31 cellular contexts compared by ENCODE assay signal in genomic region chr19:8135946-8136618, GRCh38. TPM values are rescaled to one million over a fixed set of nuclear protein-coding genes. Genes with fewer than 3 reads are reported as not detected.
"Had no signal": no experiment of that assay in that cellular context is flagged by ENCODE, and none has a peak within 500 bp of the region (broad histone marks: within the 10 kb centered on the region; RNA-seq: fewer than 3 reads in every experiment).

No MANE protein-coding gene starts in this region.

- H3K36me3 ChIP-seq: ascending aorta, SJCRH30 had no signal

- H3K27me3 ChIP-seq: ascending aorta, SJCRH30 had no signal

- DNase-seq: activated CD4-positive, alpha-beta T cell treated with anti-CD3 and anti-CD28 coated beads for 36 hours; activated CD4-positive, alpha-beta T cell treated with anti-CD3 and anti-CD28 coated beads, Interleukin-2, amount 10 ng/mL, durations not matched to agents 7 days and 5 days; activated CD4-positive, alpha-beta T cell treated with anti-CD3 and anti-CD28 coated beads, Interleukin-2, amount 50 U/mL, for 48 hours; activated CD8-positive, alpha-beta T cell treated with anti-CD3 and anti-CD28 coated beads, Interleukin-2, amount 10 ng/mL, durations not matched to agents 7 days and 5 days; activated gamma-delta T cell; activated naive CD4-positive, alpha-beta T cell treated with Interleukin-2 at 50 U/mL for 16 hours; activated naive CD8-positive, alpha-beta T cell treated with anti-CD3 and anti-CD28 coated beads, Interleukin-2, amount 10 ng/mL, durations not matched to agents 7 days and 5 days; activated T-cell treated with anti-CD3 and anti-CD28 coated beads, Interleukin-2, amount 50 U/mL, for 24 hours; amygdala; MM.1S; MV-4-11; NCI-H1092 treated with DMSO at 0.1 percent for 48 hours; NCI-H1417; NCI-H146; NCI-H187; NCI-H2029 treated with DMSO at 0.1 percent for 48 hours; NCI-H2107; NCI-H2171; NCI-H510A; NCI-H526; NCI-H748 treated with DMSO at 0.1 percent for 48 hours; OCI-M1; SHP77; SJCRH30; T1000 had no signal

- H3K4me3 ChIP-seq: ascending aorta, SJCRH30, SK-N-MC had no signal

- H3K4me1 ChIP-seq: ascending aorta had no signal

- H3K9me3 ChIP-seq: ascending aorta, SJCRH30 had no signal

- ATAC-seq: activated CD4-positive, alpha-beta T cell treated with anti-CD3 and anti-CD28 coated beads for 36 hours; activated CD8-positive, alpha-beta T cell treated with anti-CD3 and anti-CD28 coated beads, Interleukin-2, amount 10 ng/mL, durations not matched to agents 7 days and 5 days had no signal

- H3K27ac ChIP-seq: ascending aorta, SJCRH30, SK-N-MC had no signal

RNA-seq across cellular contexts. Expression of gene FBN3, which starts 13.3 kb away (rescaled TPM):
- total RNA-seq: activated CD4-positive, alpha-beta T cell treated with anti-CD3 and anti-CD28 coated beads for 36 hours; activated CD4-positive, alpha-beta T cell treated with anti-CD3 and anti-CD28 coated beads, Interleukin-2, amount 10 ng/mL, durations not matched to agents 7 days and 5 days; activated T-helper 2 cell treated with anti-CD3 and anti-CD28 coated beads, Interferon-gamma antibody, Interleukin-2, Interleukin-4, amounts not matched to agents 10 μg/mL and 5 μg/mL and 100 μg/mL, durations not matched to agents 14 hours and 24 hours and 36 hours; ascending aorta; cardiac septum; LHCN-M2; T-helper 2 cell treated with Interferon-gamma antibody and Interleukin-4, amounts not matched to agents 100 ng/mL and 5 ng/mL, for 36 hours had no signal
